In the genomic region with DNA sequence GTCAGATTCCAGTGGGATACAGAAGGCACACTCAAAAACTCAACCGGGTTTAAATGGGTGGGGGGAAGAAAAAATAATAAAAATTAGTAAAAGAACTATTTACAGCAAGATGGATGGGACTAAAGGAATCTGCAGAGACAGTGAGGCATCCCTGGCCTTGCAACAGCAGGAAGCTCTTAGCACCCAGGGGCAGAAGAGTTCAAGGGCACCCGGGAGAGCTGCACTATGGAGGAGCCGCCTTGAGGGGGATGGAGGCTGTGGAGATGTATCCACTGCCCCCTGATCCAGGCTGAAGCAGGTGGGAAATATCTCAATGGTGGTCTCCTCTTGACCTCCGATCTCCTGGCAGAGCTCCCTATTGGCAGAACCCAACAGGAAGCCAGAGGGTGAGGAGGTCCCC, we compare ENCODE assay signal across 13 cellular contexts.
DNase-seq lines count a peak whose midpoint lies in the region; ATAC-seq and TF ChIP-seq lines count a peak whose summit lies in the region.
"Had no signal": no experiment of that assay in that cellular context is flagged by ENCODE, and none has a peak within 500 bp of the region (broad histone marks: within the 10 kb centered on the region; RNA-seq: fewer than 3 reads in every experiment).

No MANE protein-coding gene starts in this region.

- ATAC-seq in Panc1 = no peak

- DNase-seq in left ventricle myocardium inferior (no peak), cardiac septum (ENCODE audit: low spot score) (no peak), Panc1 (ENCODE audit: low read depth, low spot score) (no peak), posterior vena cava (ENCODE audit: low spot score) (peak; percentile 26), NOMO-1 (lab: John Stamatoyannopoulos, UW; ENCODE audit: unreplicated experiment in 2 of 2) (no peak), AG08396 (ENCODE audit: low spot score) (no peak)
- DNase-seq: CD4-positive, alpha-beta memory T cell; DMS153; DMS79; GDM1; GM23248 had no signal

- intact Hi-C loops in left ventricle myocardium inferior (cut with micrococcal nuclease) (loop anchor here (10.0 kb wide), 1 partner anchor 128 kb away; no protein-coding TSS in a partner anchor), cardiac septum (cut with DNase I) (no loop called here), Panc1 (cut with micrococcal nuclease; ENCODE audit: unreplicated experiment) (no loop called here), posterior vena cava (cut with DNase I) (no loop called here)

- POLR2A ChIA-PET in Panc1 (lab: Charles Lee) = interaction anchor here (0.6 kb wide), 1 partner anchor 70 kb away, joined by 4 read pairs; no protein-coding TSS in a partner anchor

- H3K4me1 ChIP-seq in left ventricle myocardium inferior (peaks cover 7% of the 10 kb centered on the region), Panc1 (ENCODE audit: control insufficient read depth, insufficient read depth, low read length) (peaks cover 4% of the 10 kb centered on the region; the same call in 1 of the 2 replicates)
- H3K4me1 ChIP-seq: HAP-1 had no signal

- H3K4me3 ChIP-seq in left ventricle myocardium inferior = no peak overlapping the region
- H3K4me3 ChIP-seq in Panc1 (ENCODE audit: low read depth in 2 of 2, low read length in 2 of 2) = no peak overlapping the region
- H3K4me3 ChIP-seq: GM23248, HAP-1 had no signal

- BruUV-seq in Panc1 (replicated peaks; lab: Mats Ljungman, UMichigan) = no TSS peak

- H3K36me3 ChIP-seq in left ventricle myocardium inferior (no peaks in the 10 kb centered on the region), Panc1 (ENCODE audit: control insufficient read depth, insufficient read depth, low read length) (no peaks in the 10 kb centered on the region)
- H3K36me3 ChIP-seq: HAP-1 had no signal

- in situ Hi-C loops in Panc1 (cut with HindIII; ENCODE audit: low pct_unique_long_range_greater_than_20kb, low sequenced_read_pairs) = no loop called here

- H3K9me3 ChIP-seq in left ventricle myocardium inferior (replicated peaks) (peaks cover 5% of the 10 kb centered on the region), Panc1 (ENCODE audit: control insufficient read depth, insufficient read depth, low read depth, low read length) (no peaks in the 10 kb centered on the region)
- H3K9me3 ChIP-seq: HAP-1 had no signal

- CTCF ChIA-PET in Panc1 (lab: Charles Lee) = no interaction called here

- no peaks in the 10 kb centered on the region for H3K27me3 ChIP-seq in left ventricle myocardium inferior (ENCODE audit: low read depth)
- no peaks in the 10 kb centered on the region for H3K27me3 ChIP-seq in Panc1 (ENCODE audit: control insufficient read depth, insufficient read depth, low read length)

- H3K27ac ChIP-seq in left ventricle myocardium inferior (replicated peaks) (peak overlapping the region; percentile 77), Panc1 (ENCODE audit: low read length) (peak overlapping the region; percentile 39; the same call in 1 of the 2 replicates)
- H3K27ac ChIP-seq: C4-2B, GM23248 had no signal

- no peak for TF ChIP-seq CTCF in left ventricle myocardium inferior (IDR thresholded peaks at IDR 0.05; ENCODE audit: borderline replicate concordance)
- no peak for TF ChIP-seq CTCF in Panc1 (IDR thresholded peaks at IDR 0.05)
